Comparison of ENCODE assay signal across 17 cellular contexts in genomic region chr5:111221139-111221538, GRCh38.
"Had no signal": no experiment of that assay in that cellular context is flagged by ENCODE, and none has a peak within 500 bp of the region (broad histone marks: within the 10 kb centered on the region; RNA-seq: fewer than 3 reads in every experiment).

No MANE protein-coding gene starts in this region.

- DNase-seq: natural killer cell; occipital lobe; ovary; posterior cingulate gyrus; psoas muscle; right cardiac atrium; stimulated activated CD4-positive, alpha-beta T cell treated with anti-CD3 and anti-CD28 coated beads, Interleukin-15, amount 100 ng/mL, for 24 hours; stimulated activated CD4-positive, alpha-beta T cell treated with anti-CD3 and anti-CD28 coated beads, Interleukin-2, amount 100 ng/mL, for 24 hours; stimulated activated CD4-positive, alpha-beta T cell treated with anti-CD3 and anti-CD28 coated beads, Interleukin-2, amount 100 ng/mL, for 48 hours; stimulated activated CD4-positive, alpha-beta T cell treated with anti-CD3 and anti-CD28 coated beads, Interleukin-4, amount 100 ng/mL, for 24 hours; stimulated activated naive B cell treated with anti-CD40 and anti-IgM and Interleukin-4, amounts not matched to agents 10 μg/mL and 1 μg/mL and 100 μg/mL, for 72 hours; stimulated activated naive CD4-positive, alpha-beta T cell treated with Interleukin-2 at 50 U/mL for 16 hours; stomach; thyroid gland; trophoblast cell; upper lobe of left lung had no signal

- FAIRE-seq: urothelium cell line had no signal
